In the genomic region with DNA sequence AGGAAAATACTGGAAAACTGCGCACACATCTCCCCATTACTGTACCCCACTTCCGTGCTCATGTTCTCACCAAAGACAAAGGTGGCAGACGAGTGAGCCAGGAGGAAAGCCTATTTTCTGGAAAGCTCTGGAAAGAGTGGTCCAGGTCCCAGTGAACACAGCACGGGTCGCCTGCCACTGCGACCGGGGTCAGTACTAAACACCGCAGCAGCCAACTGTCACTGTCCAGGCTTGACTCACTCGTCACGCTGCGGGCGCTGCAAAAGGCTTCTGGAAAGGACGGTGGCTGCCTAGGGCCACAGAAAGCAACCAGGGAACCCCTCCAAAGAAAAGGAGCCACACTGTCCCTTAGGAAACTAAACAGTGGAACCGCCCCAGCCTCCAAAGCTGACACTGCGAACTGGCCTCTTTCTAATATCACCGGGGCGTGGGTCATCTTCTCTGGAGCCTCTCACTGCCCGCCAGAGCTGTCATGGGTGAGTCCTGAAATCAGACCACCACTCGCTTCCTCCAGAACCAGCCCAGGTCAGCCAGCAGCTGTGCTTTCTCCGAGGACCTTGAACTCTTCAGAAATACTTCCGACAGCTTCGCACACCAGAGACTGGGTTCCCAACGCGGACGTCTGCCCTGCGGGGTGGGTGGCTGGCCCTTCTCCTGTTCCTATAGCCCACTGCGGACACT, we compare ENCODE assay signal across 23 cellular contexts. TPM values are rescaled to one million over a fixed set of nuclear protein-coding genes. Genes with fewer than 3 reads are reported as not detected.
A peak's percentile ranks its signal among the peaks of the same experiment; 100 is the strongest.
DNase-seq lines count a peak whose midpoint lies in the region; TF ChIP-seq lines count a peak whose summit lies in the region.
"Had no signal": no experiment of that assay in that cellular context is flagged by ENCODE, and none has a peak within 500 bp of the region (broad histone marks: within the 10 kb centered on the region; RNA-seq: fewer than 3 reads in every experiment).

No MANE protein-coding gene starts in this region.

- H3K27ac ChIP-seq in breast epithelium = peak overlapping the region; percentile 64 to 75
- H3K27ac ChIP-seq in fibroblast of lung (ENCODE audit: insufficient read depth, low read length) = no peak overlapping the region
- H3K27ac ChIP-seq in neural progenitor cell = no peak overlapping the region
- H3K27ac ChIP-seq in tibial nerve = peak overlapping the region; percentile 41 to 90 (median 80)
- H3K27ac ChIP-seq in PC-9 = no peak overlapping the region
- H3K27ac ChIP-seq: neutrophil, upper lobe of right lung, VCaP had no signal

- H3K27me3 ChIP-seq in breast epithelium (peaks cover 0 to 8% of the 10 kb centered on the region in 2 donors), fibroblast of lung (ENCODE audit: control insufficient read depth, insufficient read depth, low read length) (no peaks in the 10 kb centered on the region), neural progenitor cell (peaks cover 17% of the 10 kb centered on the region), tibial nerve (no peaks in the 10 kb centered on the region), PC-9 (ENCODE audit: insufficient read depth, low read depth) (peaks cover 64% of the 10 kb centered on the region)
- H3K27me3 ChIP-seq: upper lobe of right lung had no signal

- peak overlapping the region; percentile 20 to 44 (median 23) for H3K4me3 ChIP-seq in breast epithelium
- no peak overlapping the region for H3K4me3 ChIP-seq in fibroblast of lung (replicated peaks in 1 of 4; ENCODE audit: control extremely low read depth in 1 of 4, insufficient read depth in 1 of 4, low read depth in 3 of 4, low read length in 4 of 4)
- no peak overlapping the region for H3K4me3 ChIP-seq in neural progenitor cell
- peak overlapping the region in 1 of 4 donors; percentile 27 for H3K4me3 ChIP-seq in tibial nerve
- H3K4me3 ChIP-seq in PC-9 = no peak overlapping the region
- H3K4me3 ChIP-seq: upper lobe of right lung had no signal

- no peak for TF ChIP-seq EP300 in tibial nerve (IDR thresholded peaks at IDR 0.05)

- H3K9ac ChIP-seq in fibroblast of lung (ENCODE audit: insufficient read depth, low read length) = no peak overlapping the region
- H3K9ac ChIP-seq in neural progenitor cell = no peak overlapping the region

- H3K79me2 ChIP-seq in fibroblast of lung (ENCODE audit: control insufficient read depth, insufficient read depth, low read length) (no peaks in the 10 kb centered on the region), neural progenitor cell (ENCODE audit: low read depth) (no peaks in the 10 kb centered on the region), PC-9 (ENCODE audit: low read depth) (no peaks in the 10 kb centered on the region)

- H3K4me1 Mint-ChIP-seq in MCF 10A (ENCODE audit: insufficient read depth, unreplicated experiment) (no peaks in the 10 kb centered on the region), neural progenitor cell (peaks cover 35% of the 10 kb centered on the region)
- H3K4me1 Mint-ChIP-seq in activated naive CD4-positive, alpha-beta T cell treated with anti-CD3 and anti-CD28 coated beads for 36 hours (ENCODE audit: low read depth) = peaks cover 10% of the 10 kb centered on the region

- peaks cover 4 to 9% of the 10 kb centered on the region in 2 donors for H3K4me1 ChIP-seq in breast epithelium
- peaks cover 8% of the 10 kb centered on the region for H3K4me1 ChIP-seq in fibroblast of lung (ENCODE audit: control insufficient read depth, extremely low read depth, insufficient read depth, low read length)
- H3K4me1 ChIP-seq in neural progenitor cell = peaks cover 5% of the 10 kb centered on the region
- peaks cover 0 to 61% (median 8%) of the 10 kb centered on the region in 4 donors for H3K4me1 ChIP-seq in tibial nerve
- H3K4me1 ChIP-seq in PC-9 (replicated peaks; ENCODE audit: insufficient read depth) = no peaks in the 10 kb centered on the region
- H3K4me1 ChIP-seq: upper lobe of right lung had no signal

- POLR2A ChIA-PET in MCF 10A (lab: Yijun Ruan, JAX) (interaction anchor here (0.5 to 1.3 kb wide), 2 partner anchors 12 to 19 kb away, joined by 3 to 4 read pairs; no protein-coding TSS in a partner anchor), PC-9 (lab: Charles Lee; ENCODE audit: unreplicated experiment) (no interaction called here)

- H3K27me3 Mint-ChIP-seq in MCF 10A (ENCODE audit: insufficient read depth, unreplicated experiment) (peaks cover 13% of the 10 kb centered on the region), neural progenitor cell (ENCODE audit: insufficient read depth, low read depth) (peaks cover 14% of the 10 kb centered on the region)
- H3K27me3 Mint-ChIP-seq in activated naive CD4-positive, alpha-beta T cell treated with anti-CD3 and anti-CD28 coated beads for 36 hours (ENCODE audit: low read depth) = peaks cover 30% of the 10 kb centered on the region

- intact Hi-C loops in breast epithelium (cut with DNase I; ENCODE audit: low total_unique reads) (no loop called here), MCF 10A (cut with micrococcal nuclease) (no loop called here), PC-9 (cut with micrococcal nuclease; ENCODE audit: unreplicated experiment) (no loop called here)
- intact Hi-C loops in activated naive CD4-positive, alpha-beta T cell treated with anti-CD3 and anti-CD28 coated beads for 36 hours (cut with micrococcal nuclease) = loop anchor here (5.0 kb wide), 1 partner anchor 197 kb away; the partner anchor contains the start of gene FOXK1

- no TSS peak for BruUV-seq in MCF 10A (replicated peaks; lab: Mats Ljungman, UMichigan)
- BruUV-seq in PC-9 (replicated peaks; lab: Mats Ljungman, UMichigan) = no TSS peak

- no peaks in the 10 kb centered on the region for H3K9me3 Mint-ChIP-seq in MCF 10A (ENCODE audit: unreplicated experiment)
- H3K9me3 Mint-ChIP-seq in neural progenitor cell = no peaks in the 10 kb centered on the region
- no peaks in the 10 kb centered on the region for H3K9me3 Mint-ChIP-seq in activated naive CD4-positive, alpha-beta T cell treated with anti-CD3 and anti-CD28 coated beads for 36 hours
- H3K9me3 Mint-ChIP-seq: effector memory CD8-positive, alpha-beta T cell; T-helper 1 cell treated with Interleukin-12 subunit alpha and Interleukin-12 subunit beta and Interleukin-4 antibody, amounts not matched to agents 30 μg/mL and 1 μg/mL, for 36 hours had no signal

- H3K9me2 ChIP-seq in PC-9 (ENCODE audit: insufficient read depth) = no peaks in the 10 kb centered on the region

- H3K4me2 ChIP-seq in fibroblast of lung (ENCODE audit: extremely low read depth, insufficient read depth, low read length) = no peak overlapping the region
- H3K4me2 ChIP-seq in neural progenitor cell = no peak overlapping the region
- no peak overlapping the region for H3K4me2 ChIP-seq in PC-9

- peaks cover 17% of the 10 kb centered on the region for H3F3A ChIP-seq in neural progenitor cell (ENCODE audit: low read depth)
- H3F3A ChIP-seq in PC-9 (ENCODE audit: insufficient read depth, low read depth) = 0 out of 2 replicates have a peak, but pooled peaks cover 4% of the 10 kb centered on the region

- H3K36me3 ChIP-seq in breast epithelium (no peaks in the 10 kb centered on the region), fibroblast of lung (ENCODE audit: control insufficient read depth, insufficient read depth, low read length) (no peaks in the 10 kb centered on the region), neural progenitor cell (no peaks in the 10 kb centered on the region), tibial nerve (peaks cover 0 to 29% (median 0%) of the 10 kb centered on the region in 3 donors), PC-9 (ENCODE audit: low read depth) (no peaks in the 10 kb centered on the region)
- H3K36me3 ChIP-seq: neutrophil, upper lobe of right lung had no signal

- DNase-seq in breast epithelium (ENCODE audit: low spot score in 2 of 2) (peak in 1 of 2 donors; percentile 34), MCF 10A (ENCODE audit: unreplicated experiment) (no peak), fibroblast of lung (ENCODE audit: low read depth in 2 of 2) (no peak), neural progenitor cell (ENCODE audit: low spot score) (no peak), tibial nerve (ENCODE audit: low spot score in 2 of 2) (no peak), NCI-H1092 (lab: John Stamatoyannopoulos, UW) (no peak), PC-9 (no peak)
- DNase-seq in activated naive CD4-positive, alpha-beta T cell treated with anti-CD3 and anti-CD28 coated beads for 36 hours = no peak
- DNase-seq: activated gamma-delta T cell treated with Interleukin-2 at 50 U/mL for 16 hours; cerebellar nuclear complex; effector memory CD8-positive, alpha-beta T cell; hippocampal formation; Kasumi-1; NCI-H1105; NCI-H2081 treated with DMSO at 0.1 percent for 48 hours; NCI-H510A; SHP77; stimulated activated naive CD4-positive, alpha-beta T cell; upper lobe of right lung had no signal

- CTCF ChIA-PET in MCF 10A (lab: Yijun Ruan, JAX) = no interaction called here
- CTCF ChIA-PET in activated naive CD4-positive, alpha-beta T cell treated with anti-CD3 and anti-CD28 coated beads for 36 hours (lab: Charles Lee) = interaction anchor here (1.0 kb wide), 1 partner anchor 81 kb away, joined by 3 read pairs; no protein-coding TSS in a partner anchor
- CTCF ChIA-PET in PC-9 (lab: Charles Lee) = no interaction called here

- TF ChIP-seq POLR2A in breast epithelium (IDR thresholded peaks at IDR 0.05) (no peak), tibial nerve (IDR thresholded peaks at IDR 0.05) (no peak)

- H4K20me1 ChIP-seq in fibroblast of lung (ENCODE audit: control insufficient read depth, extremely low read depth, insufficient read depth, low read length) = no peaks in the 10 kb centered on the region
- H4K20me1 ChIP-seq in neural progenitor cell (ENCODE audit: low read depth) = no peaks in the 10 kb centered on the region
- no peaks in the 10 kb centered on the region for H4K20me1 ChIP-seq in PC-9 (ENCODE audit: insufficient read depth)

- H2AFZ ChIP-seq in fibroblast of lung (ENCODE audit: low read length) (peak overlapping the region; percentile 4), neural progenitor cell (replicated peaks) (no peak overlapping the region), PC-9 (no peak overlapping the region)

- H3K27ac Mint-ChIP-seq in MCF 10A (ENCODE audit: low read depth, unreplicated experiment) (no peak overlapping the region), neural progenitor cell (peak overlapping the region; percentile 90)
- no peak overlapping the region for H3K27ac Mint-ChIP-seq in activated naive CD4-positive, alpha-beta T cell treated with anti-CD3 and anti-CD28 coated beads for 36 hours
- H3K27ac Mint-ChIP-seq: effector memory CD8-positive, alpha-beta T cell; T-helper 1 cell treated with Interleukin-12 subunit alpha and Interleukin-12 subunit beta and Interleukin-4 antibody, amounts not matched to agents 30 μg/mL and 1 μg/mL, for 36 hours had no signal

- no peak for TF ChIP-seq CTCF in breast epithelium (IDR thresholded peaks at IDR 0.05)
- no peak for TF ChIP-seq CTCF in MCF 10A (IDR thresholded peaks at IDR 0.05; ENCODE audit: unreplicated experiment)
- TF ChIP-seq CTCF in fibroblast of lung (conservative IDR thresholded peaks at IDR 0.05 in 1 of 2, IDR thresholded peaks at IDR 0.05 in 1 of 2; ENCODE audit: low read depth in 1 of 2, low read length in 2 of 2) = no peak
- TF ChIP-seq CTCF in neural progenitor cell (IDR thresholded peaks at IDR 0.05) = no peak
- no peak for TF ChIP-seq CTCF in tibial nerve (IDR thresholded peaks at IDR 0.05)
- no peak for TF ChIP-seq CTCF in PC-9 (conservative IDR thresholded peaks at IDR 0.05)

- H3K9me3 ChIP-seq in breast epithelium (no peaks in the 10 kb centered on the region), fibroblast of lung (ENCODE audit: control insufficient read depth, insufficient read depth, low read depth, low read length) (no peaks in the 10 kb centered on the region), neural progenitor cell (ENCODE audit: low read depth) (no peaks in the 10 kb centered on the region), tibial nerve (no peaks in the 10 kb centered on the region), PC-9 (ENCODE audit: insufficient read depth, low read depth) (no peaks in the 10 kb centered on the region)
- H3K9me3 ChIP-seq: neutrophil, upper lobe of right lung had no signal

- WGBS in tibial nerve, 2 donors = 64 to 71% methylated on average over 26 to 27 of the region's 27 CpGs

- H3K4me3 Mint-ChIP-seq in MCF 10A (ENCODE audit: unreplicated experiment) (no peak overlapping the region), neural progenitor cell (peak overlapping the region; percentile 79)
- H3K4me3 Mint-ChIP-seq in activated naive CD4-positive, alpha-beta T cell treated with anti-CD3 and anti-CD28 coated beads for 36 hours = no peak overlapping the region
- H3K4me3 Mint-ChIP-seq: effector memory CD8-positive, alpha-beta T cell; T-helper 1 cell treated with Interleukin-12 subunit alpha and Interleukin-12 subunit beta and Interleukin-4 antibody, amounts not matched to agents 30 μg/mL and 1 μg/mL, for 36 hours had no signal

- H3K36me3 Mint-ChIP-seq in MCF 10A (ENCODE audit: insufficient read depth, unreplicated experiment) = peaks cover 7% of the 10 kb centered on the region
- peaks cover 6% of the 10 kb centered on the region for H3K36me3 Mint-ChIP-seq in neural progenitor cell
- no peaks in the 10 kb centered on the region for H3K36me3 Mint-ChIP-seq in activated naive CD4-positive, alpha-beta T cell treated with anti-CD3 and anti-CD28 coated beads for 36 hours (ENCODE audit: low read depth)

RNA-seq across cellular contexts. Expression of gene RADIL, which starts 4.0 kb away (rescaled TPM):
- total RNA-seq in breast epithelium = 1 to 10 TPM; 4.4 to 8.5 (median 5.9) TPM
- not detected in 2 replicates for total RNA-seq in MCF 10A (2022)
- 0.33 and 0.51 TPM in 2 replicates for total RNA-seq in fibroblast of lung
- 0.32 and 0.85 TPM in 2 replicates for polyA plus RNA-seq in fibroblast of lung
- 0.43 and 1.1 TPM in 2 replicates for polyA plus RNA-seq in fibroblast of lung (2012)
- 0.33 and 0.82 TPM in 2 replicates for polyA minus RNA-seq in fibroblast of lung (ENCODE audit: low replicate concordance)
- 3.1 and 5.8 TPM in 2 replicates for total RNA-seq in neural progenitor cell (ENCODE audit: low replicate concordance)
- 10 to 100 TPM; 23.2 to 31.0 (median 27.1) TPM for total RNA-seq in tibial nerve
- under 1 TPM; 0.42 to 0.55 TPM for total RNA-seq in activated naive CD4-positive, alpha-beta T cell treated with anti-CD3 and anti-CD28 coated beads for 36 hours
- total RNA-seq in PC-9 (2021) = 0.35 and 0.73 TPM in 2 replicates
- total RNA-seq: HT-29 had no signal

RNA-seq across cellular contexts. Expression of gene PAPOLB, which starts 17.7 kb away (rescaled TPM):
- under 1 TPM; 0.15 to 0.48 (median 0.33) TPM for total RNA-seq in breast epithelium
- not detected in 2 replicates for total RNA-seq in MCF 10A (2022)
- under 0.01 TPM in 2 replicates for total RNA-seq in fibroblast of lung
- polyA plus RNA-seq in fibroblast of lung = 0.01 and 0.02 TPM in 2 replicates
- polyA plus RNA-seq in fibroblast of lung (2012) = not detected in 2 replicates
- not detected in 2 replicates for polyA minus RNA-seq in fibroblast of lung (ENCODE audit: low replicate concordance)
- total RNA-seq in neural progenitor cell (ENCODE audit: low replicate concordance) = 0.06 TPM in 1 of 2 replicates, not detected in the other
- total RNA-seq in tibial nerve = 1 to 10 TPM; 1.4 to 2.4 (median 1.8) TPM
- not detected for total RNA-seq in activated naive CD4-positive, alpha-beta T cell treated with anti-CD3 and anti-CD28 coated beads for 36 hours
- not detected in 2 replicates for total RNA-seq in PC-9 (2021)
- total RNA-seq: HT-29 had no signal

Comparison
In these comparisons a context has a peak if more than half of its experiments do, and no peak if none do; other contexts are left out.
1. H3K27ac ChIP-seq: peak in breast epithelium (2 of 2) and tibial nerve (4 of 4); none in fibroblast of lung (single experiment), neural progenitor cell (single experiment) and PC-9 (single experiment).
2. H3K4me3 ChIP-seq: peak in breast epithelium (3 of 3); none in fibroblast of lung (0 of 4), neural progenitor cell (single experiment) and PC-9 (single experiment).